ENCODE assay signal across 20 cellular contexts in genomic region chr20:38840894-38841470, GRCh38. TPM values are rescaled to one million over a fixed set of nuclear protein-coding genes. Genes with fewer than 3 reads are reported as not detected.
DNase-seq lines count a peak whose midpoint lies in the region; ATAC-seq and TF ChIP-seq lines count a peak whose summit lies in the region.
"Had no signal": no experiment of that assay in that cellular context is flagged by ENCODE, and none has a peak within 500 bp of the region (broad histone marks: within the 10 kb centered on the region; RNA-seq: fewer than 3 reads in every experiment).

No MANE protein-coding gene starts in this region.

- no peak overlapping the region for H3K4me3 Mint-ChIP-seq in activated CD4-positive, alpha-beta T cell treated with anti-CD3 and anti-CD28 coated beads for 36 hours
- peak overlapping the region; percentile 45 for H3K4me3 Mint-ChIP-seq in natural killer cell treated with Interleukin-12 subunit alpha and Interleukin-12 subunit beta and Interleukin-15 and Interleukin-18, amount 100 ng/mL, for 72 hours

- intact Hi-C loops in activated CD4-positive, alpha-beta T cell treated with anti-CD3 and anti-CD28 coated beads for 36 hours (cut with DNase I, micrococcal nuclease) = loop anchor here in 1 of 2 experiments (5.0 kb wide), 1 partner anchor 176 kb away; no protein-coding TSS in a partner anchor

- peaks cover 0 to 28% (median 7%) of the 10 kb centered on the region in 4 donors for H3K4me1 ChIP-seq in Peyer's patch

- peaks cover 76% of the 10 kb centered on the region for H3K4me1 Mint-ChIP-seq in activated CD4-positive, alpha-beta T cell treated with anti-CD3 and anti-CD28 coated beads for 36 hours
- peaks cover 49 to 54% of the 10 kb centered on the region in 2 donors for H3K4me1 Mint-ChIP-seq in natural killer cell treated with Interleukin-12 subunit alpha and Interleukin-12 subunit beta and Interleukin-15 and Interleukin-18, amount 100 ng/mL, for 72 hours (ENCODE audit: low read depth in 2 of 2)

- POLR2A ChIA-PET in activated CD4-positive, alpha-beta T cell treated with anti-CD3 and anti-CD28 coated beads for 36 hours (lab: Charles Lee) = no interaction called here

- no peak for DNase-seq in activated CD4-positive, alpha-beta T cell treated with anti-CD3 and anti-CD28 coated beads for 36 hours
- DNase-seq in activated CD4-positive, alpha-beta T cell treated with anti-CD3 and anti-CD28 coated beads, Interleukin-2, amount 50 U/mL, for 1 hour = no peak
- no peak for DNase-seq in Peyer's patch
- no peak for DNase-seq in natural killer cell treated with Interleukin-12 subunit alpha and Interleukin-12 subunit beta and Interleukin-15 and Interleukin-18, amount 100 ng/mL, for 72 hours (ENCODE audit: low spot score)
- no peak for DNase-seq in WERI-Rb-1
- DNase-seq: 8988T; activated CD8-positive, alpha-beta memory T cell treated with anti-CD3 and anti-CD28 coated beads, Interleukin-2, amount 50 U/mL, for 48 hours; aorta; DND-41; foreskin melanocyte; NCI-H1930; NCI-H510A treated with DMSO at 0.1 percent for 48 hours; PC-3 had no signal

- no peak overlapping the region for H3K4me3 ChIP-seq in Peyer's patch
- H3K4me3 ChIP-seq in WERI-Rb-1 (ENCODE audit: low read depth, low read length) = no peak overlapping the region

- H3K9me3 Mint-ChIP-seq in activated CD4-positive, alpha-beta T cell treated with anti-CD3 and anti-CD28 coated beads for 36 hours (ENCODE audit: low read depth) = no peaks in the 10 kb centered on the region
- H3K9me3 Mint-ChIP-seq in natural killer cell treated with Interleukin-12 subunit alpha and Interleukin-12 subunit beta and Interleukin-15 and Interleukin-18, amount 100 ng/mL, for 72 hours = no peaks in the 10 kb centered on the region

- H3K36me3 ChIP-seq in Peyer's patch = no peaks in the 10 kb centered on the region
- H3K36me3 ChIP-seq in WERI-Rb-1 = no peaks in the 10 kb centered on the region

- H3K9me3 ChIP-seq in Peyer's patch = no peaks in the 10 kb centered on the region
- no peaks in the 10 kb centered on the region for H3K9me3 ChIP-seq in WERI-Rb-1 (ENCODE audit: severe bottlenecking)

- H3K27me3 Mint-ChIP-seq in activated CD4-positive, alpha-beta T cell treated with anti-CD3 and anti-CD28 coated beads for 36 hours = no peaks in the 10 kb centered on the region
- no peaks in the 10 kb centered on the region for H3K27me3 Mint-ChIP-seq in natural killer cell treated with Interleukin-12 subunit alpha and Interleukin-12 subunit beta and Interleukin-15 and Interleukin-18, amount 100 ng/mL, for 72 hours
- H3K27me3 Mint-ChIP-seq: progenitor cell of endocrine pancreas had no signal

- no peak for TF ChIP-seq CTCF in Peyer's patch (IDR thresholded peaks at IDR 0.05)
- TF ChIP-seq CTCF in WERI-Rb-1 (IDR thresholded peaks at IDR 0.05; ENCODE audit: low read depth, low read length) = no peak

- peak overlapping the region; percentile 32 to 81 (median 72) for H3K27ac ChIP-seq in Peyer's patch
- H3K27ac ChIP-seq in angular gyrus (ENCODE audit: low read depth, low read length) = peak overlapping the region; percentile 14
- no peak overlapping the region for H3K27ac ChIP-seq in WERI-Rb-1
- H3K27ac ChIP-seq: C4-2B, VCaP had no signal

- peak overlapping the region; percentile 88 for H3K27ac Mint-ChIP-seq in activated CD4-positive, alpha-beta T cell treated with anti-CD3 and anti-CD28 coated beads for 36 hours
- peak overlapping the region; percentile 38 to 90 for H3K27ac Mint-ChIP-seq in natural killer cell treated with Interleukin-12 subunit alpha and Interleukin-12 subunit beta and Interleukin-15 and Interleukin-18, amount 100 ng/mL, for 72 hours
- H3K27ac Mint-ChIP-seq: progenitor cell of endocrine pancreas had no signal

- no peak for ATAC-seq in activated CD4-positive, alpha-beta T cell treated with anti-CD3 and anti-CD28 coated beads for 36 hours
- no peak for ATAC-seq in natural killer cell treated with Interleukin-12 subunit alpha and Interleukin-12 subunit beta and Interleukin-15 and Interleukin-18, amount 100 ng/mL, for 72 hours
- ATAC-seq in GM21390 (IDR thresholded peaks at IDR 0.05; ENCODE audit: unreplicated experiment) (no peak), GM19035 (IDR thresholded peaks at IDR 0.05; ENCODE audit: unreplicated experiment) (no peak)
- ATAC-seq: PC-3, SK-N-SH treated with all-trans-retinoic acid at 6 μM for 48 hours had no signal

- CTCF ChIA-PET in activated CD4-positive, alpha-beta T cell treated with anti-CD3 and anti-CD28 coated beads for 36 hours (lab: Charles Lee) = interaction anchor here (1.0 to 1.2 kb wide), 4 partner anchors 15 to 52 kb away, joined by 3 to 4 read pairs (median 3); no protein-coding TSS in a partner anchor

- TF ChIP-seq POLR2A in Peyer's patch (IDR thresholded peaks at IDR 0.05) = no peak

- H3K36me3 Mint-ChIP-seq in activated CD4-positive, alpha-beta T cell treated with anti-CD3 and anti-CD28 coated beads for 36 hours (ENCODE audit: low read depth) = peaks cover 62% of the 10 kb centered on the region
- peaks cover 11% of the 10 kb centered on the region for H3K36me3 Mint-ChIP-seq in natural killer cell treated with Interleukin-12 subunit alpha and Interleukin-12 subunit beta and Interleukin-15 and Interleukin-18, amount 100 ng/mL, for 72 hours

- H3K27me3 ChIP-seq in Peyer's patch = no peaks in the 10 kb centered on the region
- H3K27me3 ChIP-seq in WERI-Rb-1 (ENCODE audit: insufficient read depth, low read depth, severe bottlenecking) = no peaks in the 10 kb centered on the region

RNA-seq across cellular contexts. Expression of gene PPP1R16B, which starts 35.5 kb away (rescaled TPM):
- 10 to 100 TPM; 78.8 to 84.0 TPM for total RNA-seq in activated CD4-positive, alpha-beta T cell treated with anti-CD3 and anti-CD28 coated beads for 36 hours
- 10 to 100 TPM in 1 of 4 donors, 1 to 10 TPM in 3; 3.2 to 41.3 (median 7.2) TPM for total RNA-seq in Peyer's patch
- 100 to 1,000 TPM in 1 of 2 donors, 10 to 100 TPM in 1; 74.6 to 119 TPM for total RNA-seq in natural killer cell treated with Interleukin-12 subunit alpha and Interleukin-12 subunit beta and Interleukin-15 and Interleukin-18, amount 100 ng/mL, for 72 hours
- total RNA-seq: progenitor cell of endocrine pancreas had no signal
